In the genomic region with DNA sequence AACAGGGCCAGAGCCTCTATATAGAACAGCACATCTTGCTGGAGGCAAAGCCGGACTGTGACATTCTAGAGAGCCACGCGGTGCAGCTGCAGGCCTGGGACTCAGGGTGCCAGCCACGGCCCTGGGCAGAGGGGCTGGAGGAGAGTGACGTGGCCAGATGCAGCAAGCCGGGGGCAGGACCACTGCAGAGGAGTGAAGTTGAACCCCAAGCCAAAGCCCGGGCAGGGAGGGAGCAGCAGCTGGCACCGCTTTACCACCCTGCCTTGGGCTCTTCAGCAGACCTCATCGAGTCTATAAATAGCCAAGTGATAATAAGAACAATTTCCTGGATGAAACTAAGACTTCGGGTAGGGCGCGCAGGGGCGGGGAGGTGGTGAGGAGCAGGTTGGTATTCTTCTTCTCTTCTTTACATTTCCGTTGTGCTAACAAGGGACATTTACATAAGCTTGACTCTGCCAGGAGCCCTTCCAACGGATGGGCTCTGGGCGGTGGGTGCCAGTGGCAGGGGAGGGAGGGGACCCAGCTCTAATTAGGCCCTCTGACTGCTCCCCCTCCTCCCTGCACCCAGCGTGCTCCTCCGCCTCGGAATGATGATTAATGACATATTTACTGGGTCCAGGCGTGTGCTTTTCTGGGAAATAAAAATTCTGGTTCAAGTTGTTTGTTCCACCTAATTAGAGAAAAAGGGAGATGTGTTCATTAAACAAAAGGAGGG, we compare ENCODE assay signal across 8 cellular contexts.
DNase-seq lines count a peak whose midpoint lies in the region; ATAC-seq, FAIRE-seq and TF ChIP-seq lines count a peak whose summit lies in the region.

No MANE protein-coding gene starts in this region.

- peaks cover 0 to 7% (median 0%) of the 10 kb centered on the region in 3 donors for H3K27me3 ChIP-seq in psoas muscle (ENCODE audit: insufficient read depth in 3 of 3, low read length in 2 of 3)

- CTCF ChIA-PET in activated CD8-positive, alpha-beta T cell treated with anti-CD3 and anti-CD28 coated beads for 36 hours (lab: Charles Lee), result interaction anchor here (1.0 to 3.1 kb wide), 4 partner anchors 12 to 25 kb away, joined by 3 to 35 read pairs (median 5); no protein-coding TSS in a partner anchor

- FAIRE-seq in RCC 7860 (lab: Jason Lieb, UNC), result no peak

- H3K27me3 Mint-ChIP-seq in activated CD8-positive, alpha-beta T cell treated with anti-CD3 and anti-CD28 coated beads for 36 hours, result peaks cover 4% of the 10 kb centered on the region

- H3K4me1 Mint-ChIP-seq in activated CD8-positive, alpha-beta T cell treated with anti-CD3 and anti-CD28 coated beads for 36 hours (ENCODE audit: low read depth), result peaks cover 22% of the 10 kb centered on the region

- intact Hi-C loops in activated CD8-positive, alpha-beta T cell treated with anti-CD3 and anti-CD28 coated beads for 36 hours (cut with micrococcal nuclease), result no loop called here
- intact Hi-C loops in psoas muscle (cut with DNase I), result no loop called here

- no peaks in the 10 kb centered on the region for H3K36me3 ChIP-seq in psoas muscle (ENCODE audit: insufficient read depth in 1 of 2, low read depth in 1 of 2)

- peak overlapping the region; percentile 32 for H3K4me3 Mint-ChIP-seq in activated CD8-positive, alpha-beta T cell treated with anti-CD3 and anti-CD28 coated beads for 36 hours

- no peak overlapping the region for H3K27ac ChIP-seq in psoas muscle

- peak overlapping the region; percentile 67 for H3K27ac Mint-ChIP-seq in activated CD8-positive, alpha-beta T cell treated with anti-CD3 and anti-CD28 coated beads for 36 hours

- H3K4me3 ChIP-seq in psoas muscle, result no peak overlapping the region

- no peaks in the 10 kb centered on the region for H3K4me1 ChIP-seq in psoas muscle

- 18 to 27% (median 18%) methylated on average over 19 to 20 of the region's 20 CpGs for WGBS in psoas muscle, 3 donors

- H3K9me3 Mint-ChIP-seq in activated CD8-positive, alpha-beta T cell treated with anti-CD3 and anti-CD28 coated beads for 36 hours, result no peaks in the 10 kb centered on the region

- POLR2A ChIA-PET in activated CD8-positive, alpha-beta T cell treated with anti-CD3 and anti-CD28 coated beads for 36 hours (lab: Charles Lee), result no interaction called here

- ATAC-seq in GM18508 (IDR thresholded peaks at IDR 0.05; ENCODE audit: insufficient read depth, unreplicated experiment) (peak; percentile 69), GM21576 (IDR thresholded peaks at IDR 0.05; ENCODE audit: unreplicated experiment) (peak; percentile 76), psoas muscle (peak; percentile 42 to 77 (median 64))
- ATAC-seq in activated CD8-positive, alpha-beta T cell treated with anti-CD3 and anti-CD28 coated beads for 36 hours, result peak; percentile 88

- no peaks in the 10 kb centered on the region for H3K36me3 Mint-ChIP-seq in activated CD8-positive, alpha-beta T cell treated with anti-CD3 and anti-CD28 coated beads for 36 hours (ENCODE audit: low read depth)

- no peaks in the 10 kb centered on the region for H3K9me3 ChIP-seq in psoas muscle

- DNase-seq in Kasumi-1 (lab: John Stamatoyannopoulos, UW) (peak; percentile 70 to 72), psoas muscle (no peak), hippocampal formation (lab: John Stamatoyannopoulos, UW) (no peak), NCI-H2171 (lab: John Stamatoyannopoulos, UW) (no peak), RCC 7860 (ENCODE audit: low spot score) (no peak)
- DNase-seq in activated CD8-positive, alpha-beta T cell treated with anti-CD3 and anti-CD28 coated beads for 36 hours, result peak; percentile 75

- TF ChIP-seq CTCF in activated CD8-positive, alpha-beta T cell treated with anti-CD3 and anti-CD28 coated beads for 36 hours (IDR thresholded peaks at IDR 0.05), result no peak
- no peak for TF ChIP-seq CTCF in psoas muscle (IDR thresholded peaks at IDR 0.05)

Comparison
In these comparisons a context has a peak if more than half of its experiments do, and no peak if none do; other contexts are left out.
1. DNase-seq: peak in Kasumi-1 (2 of 2) and activated CD8-positive, alpha-beta T cell treated with anti-CD3 and anti-CD28 coated beads for 36 hours (single experiment); none in psoas muscle (0 of 2), hippocampal formation (0 of 2), NCI-H2171 (single experiment) and RCC 7860 (single experiment).
2. Peak in every context shown above with its lines, with median percentiles within 50 percentile points of each other: ATAC-seq.